Comparison of ENCODE assay signal across 22 cellular contexts in genomic region chr2:7681852-7682461, GRCh38.
"Had no signal": no experiment of that assay in that cellular context is flagged by ENCODE, and none has a peak within 500 bp of the region (broad histone marks: within the 10 kb centered on the region; RNA-seq: fewer than 3 reads in every experiment).

No MANE protein-coding gene starts in this region.

- H3K9me3 Mint-ChIP-seq: activated CD4-positive, alpha-beta memory T cell treated with anti-CD3 and anti-CD28 coated beads, Interleukin-2, amount 10 ng/mL, durations not matched to agents 7 days and 5 days had no signal

- H3K27me3 Mint-ChIP-seq: activated CD4-positive, alpha-beta memory T cell treated with anti-CD3 and anti-CD28 coated beads, Interleukin-2, amount 10 ng/mL, durations not matched to agents 7 days and 5 days; activated CD4-positive, alpha-beta T cell treated with anti-CD3 and anti-CD28 coated beads for 36 hours; activated naive CD8-positive, alpha-beta T cell treated with anti-CD3 and anti-CD28 coated beads, Interleukin-2, amount 50 U/mL, for 24 hours had no signal

- H3K27ac Mint-ChIP-seq: activated CD4-positive, alpha-beta memory T cell treated with anti-CD3 and anti-CD28 coated beads, Interleukin-2, amount 10 ng/mL, durations not matched to agents 7 days and 5 days; activated CD4-positive, alpha-beta T cell treated with anti-CD3 and anti-CD28 coated beads for 36 hours; activated naive CD4-positive, alpha-beta T cell treated with anti-CD3 and anti-CD28 coated beads, Interleukin-2, amount 50 U/mL, for 72 hours; activated naive CD8-positive, alpha-beta T cell treated with anti-CD3 and anti-CD28 coated beads, Interleukin-2, amount 50 U/mL, for 24 hours had no signal

- H3K27ac ChIP-seq: brain microvascular endothelial cell, cardiac muscle cell, SK-N-MC, WERI-Rb-1 had no signal

- H3K4me3 Mint-ChIP-seq: activated CD4-positive, alpha-beta memory T cell treated with anti-CD3 and anti-CD28 coated beads, Interleukin-2, amount 10 ng/mL, durations not matched to agents 7 days and 5 days; activated CD4-positive, alpha-beta T cell treated with anti-CD3 and anti-CD28 coated beads for 36 hours; activated naive CD8-positive, alpha-beta T cell treated with anti-CD3 and anti-CD28 coated beads, Interleukin-2, amount 50 U/mL, for 24 hours had no signal

- H3K4me3 ChIP-seq: cardiac muscle cell, SK-N-MC had no signal

- DNase-seq: activated CD4-positive, alpha-beta memory T cell treated with anti-CD3 and anti-CD28 coated beads, Interleukin-2, amount 10 ng/mL, durations not matched to agents 7 days and 5 days; activated CD4-positive, alpha-beta T cell treated with anti-CD3 and anti-CD28 coated beads for 36 hours; activated CD4-positive, alpha-beta T cell treated with anti-CD3 and anti-CD28 coated beads, Interleukin-2, amount 50 U/mL, for 1 hour; activated CD8-positive, alpha-beta memory T cell treated with anti-CD3 and anti-CD28 coated beads, Interleukin-2, amount 50 U/mL, for 4 hours; activated naive CD4-positive, alpha-beta T cell; activated naive CD8-positive, alpha-beta T cell treated with anti-CD3 and anti-CD28 coated beads, Interleukin-2, amount 50 U/mL, for 24 hours; amniotic stem cell; brain microvascular endothelial cell; cerebellar nuclear complex; MM.1S; NCI-H1105; NCI-H1694 treated with DMSO at 0.1 percent for 48 hours; NCI-H2029 treated with DMSO at 0.1 percent for 48 hours; NCI-H226; NCI-H526 treated with DMSO at 0.1 percent for 48 hours; NCI-H82; RPMI8226; T-helper 1 cell; WERI-Rb-1 had no signal

- H3K36me3 Mint-ChIP-seq: activated naive CD4-positive, alpha-beta T cell treated with anti-CD3 and anti-CD28 coated beads, Interleukin-2, amount 50 U/mL, for 72 hours had no signal

- H3K27me3 ChIP-seq: brain microvascular endothelial cell, cardiac muscle cell had no signal

- H3K36me3 ChIP-seq: brain microvascular endothelial cell, cardiac muscle cell, WERI-Rb-1 had no signal
